In the genomic region with DNA sequence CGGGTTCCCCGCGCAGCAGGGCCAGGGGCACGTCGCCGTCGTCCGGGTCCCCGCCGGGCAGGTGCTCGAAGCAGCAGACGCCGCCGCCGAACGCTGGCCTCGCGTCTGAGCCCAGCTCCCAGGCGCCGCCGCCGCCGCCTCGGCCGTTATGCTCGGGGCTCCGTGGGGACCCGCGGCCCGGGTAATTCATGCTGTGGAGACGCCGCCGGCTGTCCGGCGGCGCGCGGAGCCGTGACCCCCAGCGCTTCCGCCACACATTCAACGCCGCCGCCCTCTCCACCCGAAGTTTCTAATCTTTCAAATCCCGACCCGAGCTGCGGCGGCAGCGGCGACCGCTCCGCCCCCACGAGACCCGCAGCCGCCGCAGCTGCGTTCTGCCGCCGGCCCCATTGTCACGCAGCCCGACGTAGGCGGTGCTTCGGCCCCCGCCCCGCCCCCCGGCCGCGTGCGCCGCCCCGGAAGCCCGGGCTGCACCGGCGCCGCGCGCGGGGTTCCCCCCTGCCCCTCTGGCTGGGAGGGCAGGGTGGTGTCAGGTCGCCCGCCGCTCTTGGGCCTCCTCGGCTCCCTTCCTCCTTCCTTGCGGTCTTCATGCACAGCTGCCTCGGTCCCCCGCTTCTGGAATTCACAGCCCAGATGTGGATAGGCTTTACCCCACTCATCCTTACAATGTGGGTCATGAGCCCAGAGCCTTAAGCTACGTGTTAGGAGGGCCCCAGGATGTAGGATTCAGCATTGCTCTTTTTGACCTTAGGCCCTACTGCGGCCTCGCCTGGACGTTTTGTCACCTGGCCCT, we compare ENCODE assay signal across 1 cellular context.
TF ChIP-seq lines count a peak whose summit lies in the region.

A gene (minus strand): TSS at position 415 of the 793 bp plus-strand sequence. CDS start 225 bp downstream, at position 190.

TF ChIP-seq in HepG2, 621 proteins besides CTCF, POLR2A, EP300 and RAD21 (continued from another document and continues in another):
- TF ChIP-seq ZNF24 (IDR thresholded peaks at IDR 0.05) (no peak), SALL1 (CRISPR knock-in tag; IDR thresholded peaks at IDR 0.05) (peak; percentile 41), RXRA (CRISPR knock-in tag; IDR thresholded peaks at IDR 0.05) (peak; percentile 66; the same call in 1 of the 2 replicates), MED1 (CRISPR knock-in tag; IDR thresholded peaks at IDR 0.05) (peak; percentile 58; the same call in 1 of the 2 replicates), MAZ (IDR thresholded peaks at IDR 0.05; ENCODE audit: borderline replicate concordance, low read depth, low read length) (peak; percentile 45; the same call in 1 of the 2 replicates), MAZ (CRISPR knock-in tag; IDR thresholded peaks at IDR 0.05; ENCODE audit: low read depth) (no peak), HOXD1 (CRISPR knock-in tag; IDR thresholded peaks at IDR 0.05) (no peak), EED (CRISPR knock-in tag; IDR thresholded peaks at IDR 0.05) (no peak), POLR2AphosphoS5 (IDR thresholded peaks at IDR 0.05; ENCODE audit: low read depth, low read length) (peak; percentile 66), ZFP90 (CRISPR knock-in tag; IDR thresholded peaks at IDR 0.05; ENCODE audit: borderline replicate concordance) (no peak), ZNF607 (CRISPR knock-in tag; IDR thresholded peaks at IDR 0.05; ENCODE audit: borderline replicate concordance) (0 out of 2 replicates have a peak, but pooled peaks have one; percentile 32), ZSCAN21 (CRISPR knock-in tag; IDR thresholded peaks at IDR 0.05; ENCODE audit: borderline replicate concordance) (no peak; the same call in 1 of the 2 replicates), ZNF296 (CRISPR knock-in tag; conservative IDR thresholded peaks at IDR 0.05) (no peak), RNF2 (conservative IDR thresholded peaks at IDR 0.05; ENCODE audit: low read depth) (peak; percentile 83), SOX5 (CRISPR knock-in tag; IDR thresholded peaks at IDR 0.05; ENCODE audit: borderline replicate concordance) (0 out of 2 replicates have a peak, but pooled peaks have one; percentile 4), NFYC (CRISPR knock-in tag; IDR thresholded peaks at IDR 0.05) (no peak), ZNF572 (CRISPR knock-in tag; IDR thresholded peaks at IDR 0.05) (0 out of 2 replicates have a peak, but pooled peaks have one; percentile 44), ZNF552 (CRISPR knock-in tag; IDR thresholded peaks at IDR 0.05; ENCODE audit: borderline replicate concordance) (no peak), KLF12 (CRISPR knock-in tag; IDR thresholded peaks at IDR 0.05; ENCODE audit: borderline replicate concordance) (no peak; the same call in 1 of the 2 replicates), ZNF136 (CRISPR knock-in tag; IDR thresholded peaks at IDR 0.05; ENCODE audit: low read depth) (no peak)
- TF ChIP-seq, protein P1, sequence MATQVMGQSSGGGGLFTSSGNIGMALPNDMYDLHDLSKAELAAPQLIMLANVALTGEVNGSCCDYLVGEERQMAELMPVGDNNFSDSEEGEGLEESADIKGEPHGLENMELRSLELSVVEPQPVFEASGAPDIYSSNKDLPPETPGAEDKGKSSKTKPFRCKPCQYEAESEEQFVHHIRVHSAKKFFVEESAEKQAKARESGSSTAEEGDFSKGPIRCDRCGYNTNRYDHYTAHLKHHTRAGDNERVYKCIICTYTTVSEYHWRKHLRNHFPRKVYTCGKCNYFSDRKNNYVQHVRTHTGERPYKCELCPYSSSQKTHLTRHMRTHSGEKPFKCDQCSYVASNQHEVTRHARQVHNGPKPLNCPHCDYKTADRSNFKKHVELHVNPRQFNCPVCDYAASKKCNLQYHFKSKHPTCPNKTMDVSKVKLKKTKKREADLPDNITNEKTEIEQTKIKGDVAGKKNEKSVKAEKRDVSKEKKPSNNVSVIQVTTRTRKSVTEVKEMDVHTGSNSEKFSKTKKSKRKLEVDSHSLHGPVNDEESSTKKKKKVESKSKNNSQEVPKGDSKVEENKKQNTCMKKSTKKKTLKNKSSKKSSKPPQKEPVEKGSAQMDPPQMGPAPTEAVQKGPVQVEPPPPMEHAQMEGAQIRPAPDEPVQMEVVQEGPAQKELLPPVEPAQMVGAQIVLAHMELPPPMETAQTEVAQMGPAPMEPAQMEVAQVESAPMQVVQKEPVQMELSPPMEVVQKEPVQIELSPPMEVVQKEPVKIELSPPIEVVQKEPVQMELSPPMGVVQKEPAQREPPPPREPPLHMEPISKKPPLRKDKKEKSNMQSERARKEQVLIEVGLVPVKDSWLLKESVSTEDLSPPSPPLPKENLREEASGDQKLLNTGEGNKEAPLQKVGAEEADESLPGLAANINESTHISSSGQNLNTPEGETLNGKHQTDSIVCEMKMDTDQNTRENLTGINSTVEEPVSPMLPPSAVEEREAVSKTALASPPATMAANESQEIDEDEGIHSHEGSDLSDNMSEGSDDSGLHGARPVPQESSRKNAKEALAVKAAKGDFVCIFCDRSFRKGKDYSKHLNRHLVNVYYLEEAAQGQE (IDR thresholded peaks at IDR 0.05; ENCODE audit: borderline replicate concordance in 1 of 2, low read depth in 1 of 2, low read length in 2 of 2), result no peak
- TF ChIP-seq, protein P2, sequence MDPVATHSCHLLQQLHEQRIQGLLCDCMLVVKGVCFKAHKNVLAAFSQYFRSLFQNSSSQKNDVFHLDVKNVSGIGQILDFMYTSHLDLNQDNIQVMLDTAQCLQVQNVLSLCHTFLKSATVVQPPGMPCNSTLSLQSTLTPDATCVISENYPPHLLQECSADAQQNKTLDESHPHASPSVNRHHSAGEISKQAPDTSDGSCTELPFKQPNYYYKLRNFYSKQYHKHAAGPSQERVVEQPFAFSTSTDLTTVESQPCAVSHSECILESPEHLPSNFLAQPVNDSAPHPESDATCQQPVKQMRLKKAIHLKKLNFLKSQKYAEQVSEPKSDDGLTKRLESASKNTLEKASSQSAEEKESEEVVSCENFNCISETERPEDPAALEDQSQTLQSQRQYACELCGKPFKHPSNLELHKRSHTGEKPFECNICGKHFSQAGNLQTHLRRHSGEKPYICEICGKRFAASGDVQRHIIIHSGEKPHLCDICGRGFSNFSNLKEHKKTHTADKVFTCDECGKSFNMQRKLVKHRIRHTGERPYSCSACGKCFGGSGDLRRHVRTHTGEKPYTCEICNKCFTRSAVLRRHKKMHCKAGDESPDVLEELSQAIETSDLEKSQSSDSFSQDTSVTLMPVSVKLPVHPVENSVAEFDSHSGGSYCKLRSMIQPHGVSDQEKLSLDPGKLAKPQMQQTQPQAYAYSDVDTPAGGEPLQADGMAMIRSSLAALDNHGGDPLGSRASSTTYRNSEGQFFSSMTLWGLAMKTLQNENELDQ (CRISPR knock-in tag; IDR thresholded peaks at IDR 0.05; ENCODE audit: borderline replicate concordance), result no peak
- TF ChIP-seq, protein P3, sequence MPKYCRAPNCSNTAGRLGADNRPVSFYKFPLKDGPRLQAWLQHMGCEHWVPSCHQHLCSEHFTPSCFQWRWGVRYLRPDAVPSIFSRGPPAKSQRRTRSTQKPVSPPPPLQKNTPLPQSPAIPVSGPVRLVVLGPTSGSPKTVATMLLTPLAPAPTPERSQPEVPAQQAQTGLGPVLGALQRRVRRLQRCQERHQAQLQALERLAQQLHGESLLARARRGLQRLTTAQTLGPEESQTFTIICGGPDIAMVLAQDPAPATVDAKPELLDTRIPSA (CRISPR knock-in tag; IDR thresholded peaks at IDR 0.05; ENCODE audit: borderline replicate concordance), result no peak
- TF ChIP-seq, protein P4, sequence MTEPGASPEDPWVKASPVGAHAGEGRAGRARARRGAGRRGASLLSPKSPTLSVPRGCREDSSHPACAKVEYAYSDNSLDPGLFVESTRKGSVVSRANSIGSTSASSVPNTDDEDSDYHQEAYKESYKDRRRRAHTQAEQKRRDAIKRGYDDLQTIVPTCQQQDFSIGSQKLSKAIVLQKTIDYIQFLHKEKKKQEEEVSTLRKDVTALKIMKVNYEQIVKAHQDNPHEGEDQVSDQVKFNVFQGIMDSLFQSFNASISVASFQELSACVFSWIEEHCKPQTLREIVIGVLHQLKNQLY (CRISPR knock-in tag; IDR thresholded peaks at IDR 0.05), result no peak
- TF ChIP-seq, protein P5, sequence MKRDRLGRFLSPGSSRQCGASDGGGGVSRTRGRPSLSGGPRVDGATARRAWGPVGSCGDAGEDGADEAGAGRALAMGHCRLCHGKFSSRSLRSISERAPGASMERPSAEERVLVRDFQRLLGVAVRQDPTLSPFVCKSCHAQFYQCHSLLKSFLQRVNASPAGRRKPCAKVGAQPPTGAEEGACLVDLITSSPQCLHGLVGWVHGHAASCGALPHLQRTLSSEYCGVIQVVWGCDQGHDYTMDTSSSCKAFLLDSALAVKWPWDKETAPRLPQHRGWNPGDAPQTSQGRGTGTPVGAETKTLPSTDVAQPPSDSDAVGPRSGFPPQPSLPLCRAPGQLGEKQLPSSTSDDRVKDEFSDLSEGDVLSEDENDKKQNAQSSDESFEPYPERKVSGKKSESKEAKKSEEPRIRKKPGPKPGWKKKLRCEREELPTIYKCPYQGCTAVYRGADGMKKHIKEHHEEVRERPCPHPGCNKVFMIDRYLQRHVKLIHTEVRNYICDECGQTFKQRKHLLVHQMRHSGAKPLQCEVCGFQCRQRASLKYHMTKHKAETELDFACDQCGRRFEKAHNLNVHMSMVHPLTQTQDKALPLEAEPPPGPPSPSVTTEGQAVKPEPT (CRISPR knock-in tag; IDR thresholded peaks at IDR 0.05; ENCODE audit: low read depth), result no peak
- TF ChIP-seq, protein P6, sequence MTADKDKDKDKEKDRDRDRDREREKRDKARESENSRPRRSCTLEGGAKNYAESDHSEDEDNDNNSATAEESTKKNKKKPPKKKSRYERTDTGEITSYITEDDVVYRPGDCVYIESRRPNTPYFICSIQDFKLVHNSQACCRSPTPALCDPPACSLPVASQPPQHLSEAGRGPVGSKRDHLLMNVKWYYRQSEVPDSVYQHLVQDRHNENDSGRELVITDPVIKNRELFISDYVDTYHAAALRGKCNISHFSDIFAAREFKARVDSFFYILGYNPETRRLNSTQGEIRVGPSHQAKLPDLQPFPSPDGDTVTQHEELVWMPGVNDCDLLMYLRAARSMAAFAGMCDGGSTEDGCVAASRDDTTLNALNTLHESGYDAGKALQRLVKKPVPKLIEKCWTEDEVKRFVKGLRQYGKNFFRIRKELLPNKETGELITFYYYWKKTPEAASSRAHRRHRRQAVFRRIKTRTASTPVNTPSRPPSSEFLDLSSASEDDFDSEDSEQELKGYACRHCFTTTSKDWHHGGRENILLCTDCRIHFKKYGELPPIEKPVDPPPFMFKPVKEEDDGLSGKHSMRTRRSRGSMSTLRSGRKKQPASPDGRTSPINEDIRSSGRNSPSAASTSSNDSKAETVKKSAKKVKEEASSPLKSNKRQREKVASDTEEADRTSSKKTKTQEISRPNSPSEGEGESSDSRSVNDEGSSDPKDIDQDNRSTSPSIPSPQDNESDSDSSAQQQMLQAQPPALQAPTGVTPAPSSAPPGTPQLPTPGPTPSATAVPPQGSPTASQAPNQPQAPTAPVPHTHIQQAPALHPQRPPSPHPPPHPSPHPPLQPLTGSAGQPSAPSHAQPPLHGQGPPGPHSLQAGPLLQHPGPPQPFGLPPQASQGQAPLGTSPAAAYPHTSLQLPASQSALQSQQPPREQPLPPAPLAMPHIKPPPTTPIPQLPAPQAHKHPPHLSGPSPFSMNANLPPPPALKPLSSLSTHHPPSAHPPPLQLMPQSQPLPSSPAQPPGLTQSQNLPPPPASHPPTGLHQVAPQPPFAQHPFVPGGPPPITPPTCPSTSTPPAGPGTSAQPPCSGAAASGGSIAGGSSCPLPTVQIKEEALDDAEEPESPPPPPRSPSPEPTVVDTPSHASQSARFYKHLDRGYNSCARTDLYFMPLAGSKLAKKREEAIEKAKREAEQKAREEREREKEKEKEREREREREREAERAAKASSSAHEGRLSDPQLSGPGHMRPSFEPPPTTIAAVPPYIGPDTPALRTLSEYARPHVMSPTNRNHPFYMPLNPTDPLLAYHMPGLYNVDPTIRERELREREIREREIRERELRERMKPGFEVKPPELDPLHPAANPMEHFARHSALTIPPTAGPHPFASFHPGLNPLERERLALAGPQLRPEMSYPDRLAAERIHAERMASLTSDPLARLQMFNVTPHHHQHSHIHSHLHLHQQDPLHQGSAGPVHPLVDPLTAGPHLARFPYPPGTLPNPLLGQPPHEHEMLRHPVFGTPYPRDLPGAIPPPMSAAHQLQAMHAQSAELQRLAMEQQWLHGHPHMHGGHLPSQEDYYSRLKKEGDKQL (CRISPR knock-in tag; IDR thresholded peaks at IDR 0.05; ENCODE audit: low read depth), result no peak
- TF ChIP-seq, protein P7, sequence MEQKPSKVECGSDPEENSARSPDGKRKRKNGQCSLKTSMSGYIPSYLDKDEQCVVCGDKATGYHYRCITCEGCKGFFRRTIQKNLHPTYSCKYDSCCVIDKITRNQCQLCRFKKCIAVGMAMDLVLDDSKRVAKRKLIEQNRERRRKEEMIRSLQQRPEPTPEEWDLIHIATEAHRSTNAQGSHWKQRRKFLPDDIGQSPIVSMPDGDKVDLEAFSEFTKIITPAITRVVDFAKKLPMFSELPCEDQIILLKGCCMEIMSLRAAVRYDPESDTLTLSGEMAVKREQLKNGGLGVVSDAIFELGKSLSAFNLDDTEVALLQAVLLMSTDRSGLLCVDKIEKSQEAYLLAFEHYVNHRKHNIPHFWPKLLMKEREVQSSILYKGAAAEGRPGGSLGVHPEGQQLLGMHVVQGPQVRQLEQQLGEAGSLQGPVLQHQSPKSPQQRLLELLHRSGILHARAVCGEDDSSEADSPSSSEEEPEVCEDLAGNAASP (CRISPR knock-in tag; IDR thresholded peaks at IDR 0.05; ENCODE audit: borderline replicate concordance), result peak; percentile 53; the same call in 1 of the 2 replicates
- TF ChIP-seq, protein P8, sequence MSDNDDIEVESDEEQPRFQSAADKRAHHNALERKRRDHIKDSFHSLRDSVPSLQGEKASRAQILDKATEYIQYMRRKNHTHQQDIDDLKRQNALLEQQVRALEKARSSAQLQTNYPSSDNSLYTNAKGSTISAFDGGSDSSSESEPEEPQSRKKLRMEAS (IDR thresholded peaks at IDR 0.05), result peak; percentile 21; the same call in 1 of the 2 replicates
- TF ChIP-seq, protein P9, sequence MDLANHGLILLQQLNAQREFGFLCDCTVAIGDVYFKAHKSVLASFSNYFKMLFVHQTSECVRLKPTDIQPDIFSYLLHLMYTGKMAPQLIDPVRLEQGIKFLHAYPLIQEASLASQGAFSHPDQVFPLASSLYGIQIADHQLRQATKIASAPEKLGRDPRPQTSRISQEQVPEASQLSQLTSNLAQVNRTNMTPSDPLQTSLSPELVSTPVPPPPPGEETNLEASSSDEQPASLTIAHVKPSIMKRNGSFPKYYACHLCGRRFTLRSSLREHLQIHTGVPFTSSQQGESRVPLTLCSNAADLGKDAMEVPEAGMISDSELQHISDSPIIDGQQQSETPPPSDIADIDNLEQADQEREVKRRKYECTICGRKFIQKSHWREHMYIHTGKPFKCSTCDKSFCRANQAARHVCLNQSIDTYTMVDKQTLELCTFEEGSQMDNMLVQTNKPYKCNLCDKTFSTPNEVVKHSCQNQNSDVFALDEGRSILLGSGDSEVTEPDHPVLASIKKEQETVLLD (CRISPR knock-in tag; IDR thresholded peaks at IDR 0.05; ENCODE audit: low read depth), result peak; percentile 37
- TF ChIP-seq, protein P10, sequence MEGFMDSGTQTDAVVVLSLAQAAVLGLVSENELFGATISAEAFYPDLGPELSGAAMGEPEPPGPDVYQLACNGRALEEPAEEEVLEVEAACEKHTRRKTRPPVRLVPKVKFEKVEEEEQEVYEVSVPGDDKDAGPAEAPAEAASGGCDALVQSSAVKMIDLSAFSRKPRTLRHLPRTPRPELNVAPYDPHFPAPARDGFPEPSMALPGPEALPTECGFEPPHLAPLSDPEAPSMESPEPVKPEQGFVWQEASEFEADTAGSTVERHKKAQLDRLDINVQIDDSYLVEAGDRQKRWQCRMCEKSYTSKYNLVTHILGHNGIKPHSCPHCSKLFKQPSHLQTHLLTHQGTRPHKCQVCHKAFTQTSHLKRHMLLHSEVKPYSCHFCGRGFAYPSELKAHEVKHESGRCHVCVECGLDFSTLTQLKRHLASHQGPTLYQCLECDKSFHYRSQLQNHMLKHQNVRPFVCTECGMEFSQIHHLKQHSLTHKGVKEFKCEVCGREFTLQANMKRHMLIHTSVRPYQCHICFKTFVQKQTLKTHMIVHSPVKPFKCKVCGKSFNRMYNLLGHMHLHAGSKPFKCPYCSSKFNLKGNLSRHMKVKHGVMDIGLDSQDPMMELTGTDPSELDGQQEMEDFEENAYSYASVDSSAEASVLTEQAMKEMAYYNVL (CRISPR knock-in tag; IDR thresholded peaks at IDR 0.05; ENCODE audit: borderline replicate concordance), result no peak
